In the genomic region with DNA sequence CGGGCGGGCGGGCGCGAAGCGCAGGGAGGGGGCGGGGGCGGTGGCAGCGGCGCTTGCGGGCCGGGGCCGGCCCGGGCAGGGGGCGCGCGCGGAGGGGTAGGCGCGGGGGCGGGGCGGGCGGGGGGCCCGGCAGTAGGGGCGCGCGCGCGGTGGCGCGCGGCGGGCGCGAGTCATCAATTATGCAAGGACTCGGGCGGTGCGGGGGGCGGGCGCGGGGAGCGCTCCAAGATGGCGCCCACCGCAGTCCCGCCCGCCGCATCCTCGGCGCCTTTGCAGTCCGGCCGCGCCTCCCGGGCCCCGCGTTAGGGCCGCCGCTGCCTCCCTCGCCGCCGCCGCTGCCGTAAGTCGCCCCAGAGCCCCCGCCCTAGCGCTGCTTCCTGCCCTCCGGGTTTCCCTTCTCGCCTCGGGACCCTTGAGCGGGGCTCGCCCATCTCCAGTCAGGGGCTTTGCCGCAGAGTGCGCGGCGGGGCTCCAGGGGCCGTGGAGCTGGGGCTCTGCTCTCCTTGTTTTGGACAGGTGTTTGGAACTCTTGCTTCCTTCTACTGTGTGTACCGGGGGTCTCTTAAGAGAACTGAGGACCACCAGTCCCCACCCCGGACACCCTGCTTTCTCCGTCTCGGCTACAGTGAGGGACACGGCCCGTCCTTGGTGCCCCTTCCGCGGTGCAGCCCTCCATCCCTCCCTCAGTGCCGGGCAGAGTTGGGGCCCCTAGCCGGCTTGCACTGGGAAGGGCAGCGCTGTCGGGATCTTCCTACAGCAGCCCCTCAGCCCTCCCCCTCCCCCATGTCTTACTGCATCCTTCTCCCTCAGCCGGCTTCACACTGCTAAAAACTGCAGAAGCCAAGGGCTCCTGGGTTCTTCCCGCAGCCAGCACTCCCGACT, we compare ENCODE assay signal across 8 cellular contexts. TPM values are rescaled to one million over a fixed set of nuclear protein-coding genes. Genes with fewer than 3 reads are reported as not detected.
DNase-seq lines count a peak whose midpoint lies in the region; ATAC-seq lines count a peak whose summit lies in the region.

Gene SCN8A, plus strand, starts transcription at position 214 of the 882 bp plus-strand sequence. CDS start 71,585 bp downstream, outside the sequence.

- POLR2A ChIA-PET in activated CD4-positive, alpha-beta memory T cell treated with anti-CD3 and anti-CD28 coated beads for 36 hours (lab: Charles Lee) = no interaction called here

- DNase-seq in AG08395 (ENCODE audit: low spot score) = peak; percentile 73
- DNase-seq in GM19238 (ENCODE audit: insufficient read length, low spot score) = peak; percentile 14
- peak; percentile 30 for DNase-seq in NCI-H1694 treated with DMSO at 0.1 percent for 48 hours (lab: John Stamatoyannopoulos, UW)
- peak; percentile 47 for DNase-seq in activated CD4-positive, alpha-beta memory T cell treated with anti-CD3 and anti-CD28 coated beads for 36 hours
- peak; percentile 96 for DNase-seq in ecto neural progenitor cell (ENCODE audit: low spot score)
- peak in 1 of 2 donors; percentile 27 for DNase-seq in memory B cell (ENCODE audit: low spot score in 2 of 2)
- peak; percentile 27 for DNase-seq in stimulated activated CD8-positive, alpha-beta memory T cell treated with anti-CD3 and anti-CD28 coated beads, Interleukin-7, amount 100 ng/mL, for 24 hours (ENCODE audit: low read depth)
- no peak for DNase-seq in mesenteric fat pad (ENCODE audit: low spot score)

- no peaks in the 10 kb centered on the region for H3K36me3 Mint-ChIP-seq in activated CD4-positive, alpha-beta memory T cell treated with anti-CD3 and anti-CD28 coated beads for 36 hours
- no peaks in the 10 kb centered on the region for H3K36me3 Mint-ChIP-seq in memory B cell

- H3K27ac Mint-ChIP-seq in activated CD4-positive, alpha-beta memory T cell treated with anti-CD3 and anti-CD28 coated beads for 36 hours = peak within 1 kb of the TSS; percentile 29
- H3K27ac Mint-ChIP-seq in memory B cell = peak within 1 kb of the TSS; percentile 45

- intact Hi-C loops in activated CD4-positive, alpha-beta memory T cell treated with anti-CD3 and anti-CD28 coated beads for 36 hours (cut with micrococcal nuclease) = loop anchor here (5.0 to 10.0 kb wide), 2 partner anchors 231 to 284 kb away; no protein-coding TSS in a partner anchor

- H3K9me3 Mint-ChIP-seq in activated CD4-positive, alpha-beta memory T cell treated with anti-CD3 and anti-CD28 coated beads for 36 hours = no peaks in the 10 kb centered on the region
- no peaks in the 10 kb centered on the region for H3K9me3 Mint-ChIP-seq in memory B cell

- H3K4me3 Mint-ChIP-seq in activated CD4-positive, alpha-beta memory T cell treated with anti-CD3 and anti-CD28 coated beads for 36 hours = peak within 1 kb of the TSS; percentile 73
- H3K4me3 Mint-ChIP-seq in memory B cell = peak within 1 kb of the TSS; percentile 85

- CTCF ChIA-PET in activated CD4-positive, alpha-beta memory T cell treated with anti-CD3 and anti-CD28 coated beads for 36 hours (lab: Charles Lee) = no interaction called here

- H3K27me3 Mint-ChIP-seq in activated CD4-positive, alpha-beta memory T cell treated with anti-CD3 and anti-CD28 coated beads for 36 hours = peaks cover 45% of the 10 kb centered on the region
- H3K27me3 Mint-ChIP-seq in memory B cell = peaks cover 32% of the 10 kb centered on the region

- H3K4me1 Mint-ChIP-seq in activated CD4-positive, alpha-beta memory T cell treated with anti-CD3 and anti-CD28 coated beads for 36 hours (ENCODE audit: low read depth) = peaks cover 13% of the 10 kb centered on the region
- peaks cover 22% of the 10 kb centered on the region for H3K4me1 Mint-ChIP-seq in memory B cell

- ATAC-seq in memory B cell (ENCODE audit: low read depth) = peak; percentile 59

RNA-seq across cellular contexts. Expression of gene SCN8A, which starts in this region (rescaled TPM):
- total RNA-seq in activated CD4-positive, alpha-beta memory T cell treated with anti-CD3 and anti-CD28 coated beads for 36 hours = under 1 TPM; 0.51 to 0.64 TPM
- 1.2 TPM for total RNA-seq in mesenteric fat pad

Comparison
In these comparisons a context has a peak if more than half of its experiments do, and no peak if none do; other contexts are left out.
1. Peak in DNase-seq in activated CD4-positive, alpha-beta memory T cell treated with anti-CD3 and anti-CD28 coated beads for 36 hours; RNA of the gene not detected or under 1 TPM.